20 cellular contexts compared by ENCODE assay signal in genomic region chr6:6317386-6317785, GRCh38. TPM values are rescaled to one million over a fixed set of nuclear protein-coding genes. Genes with fewer than 3 reads are reported as not detected.
"Had no signal": no experiment of that assay in that cellular context is flagged by ENCODE, and none has a peak within 500 bp of the region (broad histone marks: within the 10 kb centered on the region; RNA-seq: fewer than 3 reads in every experiment).

No MANE protein-coding gene starts in this region.

- ATAC-seq: body of pancreas; stimulated activated effector memory CD8-positive, alpha-beta T cell treated with anti-CD3 and anti-CD28 coated beads, Interleukin-12 subunit alpha, Interleukin-12 subunit beta, amount 100 ng/mL, for 72 hours; T-cell had no signal

- H3K27me3 ChIP-seq: body of pancreas had no signal

- H3K9me3 ChIP-seq: body of pancreas, tibial artery had no signal

- H3K36me3 Mint-ChIP-seq: activated naive CD8-positive, alpha-beta T cell treated with anti-CD3 and anti-CD28 coated beads for 36 hours; immature natural killer cell; stimulated activated effector memory CD8-positive, alpha-beta T cell treated with anti-CD3 and anti-CD28 coated beads, Interleukin-12 subunit alpha, Interleukin-12 subunit beta, amount 100 ng/mL, for 72 hours; T-cell; WTC11 had no signal

- H3K27ac ChIP-seq: body of pancreas, tibial artery had no signal

- H3K4me3 Mint-ChIP-seq: activated naive CD8-positive, alpha-beta T cell treated with anti-CD3 and anti-CD28 coated beads for 36 hours; activated T-helper 1 cell treated with anti-CD3 and anti-CD28 coated beads, Interleukin-12 subunit alpha, Interleukin-12 subunit beta, Interleukin-2, Interleukin-4 antibody, amounts not matched to agents 30 ng/mL and 10 ng/mL and 1 ng/mL, durations not matched to agents 14 hours and 24 hours and 36 hours; immature natural killer cell; neural crest cell; stimulated activated effector memory CD8-positive, alpha-beta T cell treated with anti-CD3 and anti-CD28 coated beads, Interleukin-12 subunit alpha, Interleukin-12 subunit beta, amount 100 ng/mL, for 72 hours; T-cell; WTC11 had no signal

- H3K4me1 Mint-ChIP-seq: activated naive CD8-positive, alpha-beta T cell treated with anti-CD3 and anti-CD28 coated beads for 36 hours; immature natural killer cell; stimulated activated effector memory CD8-positive, alpha-beta T cell treated with anti-CD3 and anti-CD28 coated beads, Interleukin-12 subunit alpha, Interleukin-12 subunit beta, amount 100 ng/mL, for 72 hours; T-cell had no signal

- H3K27ac Mint-ChIP-seq: activated naive CD8-positive, alpha-beta T cell treated with anti-CD3 and anti-CD28 coated beads for 36 hours; activated T-helper 1 cell treated with anti-CD3 and anti-CD28 coated beads, Interleukin-12 subunit alpha, Interleukin-12 subunit beta, Interleukin-2, Interleukin-4 antibody, amounts not matched to agents 30 ng/mL and 10 ng/mL and 1 ng/mL, durations not matched to agents 14 hours and 24 hours and 36 hours; immature natural killer cell; stimulated activated effector memory CD8-positive, alpha-beta T cell treated with anti-CD3 and anti-CD28 coated beads, Interleukin-12 subunit alpha, Interleukin-12 subunit beta, amount 100 ng/mL, for 72 hours; T-cell; WTC11 had no signal

- H3K4me3 ChIP-seq: body of pancreas, lung had no signal

- H3K36me3 ChIP-seq: tibial artery had no signal

- H3K4me1 ChIP-seq: body of pancreas, tibial artery had no signal

- DNase-seq: activated CD4-positive, alpha-beta T cell treated with anti-CD3 and anti-CD28 coated beads for 48 hours; activated naive CD8-positive, alpha-beta T cell treated with anti-CD3 and anti-CD28 coated beads for 36 hours; body of pancreas; central memory CD4-positive, alpha-beta T cell; cortex of kidney; effector memory CD4-positive, alpha-beta T cell; foreskin melanocyte; immature natural killer cell; midbrain; T-cell; T1000; tibial artery had no signal

- H3K9me3 Mint-ChIP-seq: activated naive CD8-positive, alpha-beta T cell treated with anti-CD3 and anti-CD28 coated beads for 36 hours; activated T-helper 1 cell treated with anti-CD3 and anti-CD28 coated beads, Interleukin-12 subunit alpha, Interleukin-12 subunit beta, Interleukin-2, Interleukin-4 antibody, amounts not matched to agents 30 ng/mL and 10 ng/mL and 1 ng/mL, durations not matched to agents 14 hours and 24 hours and 36 hours; immature natural killer cell; neural crest cell; stimulated activated effector memory CD8-positive, alpha-beta T cell treated with anti-CD3 and anti-CD28 coated beads, Interleukin-12 subunit alpha, Interleukin-12 subunit beta, amount 100 ng/mL, for 72 hours; T-cell; WTC11 had no signal

RNA-seq across cellular contexts. Expression of gene F13A1, which starts 3.1 kb away (rescaled TPM):
- total RNA-seq: activated CD8-positive, alpha-beta memory T cell treated with anti-CD3 and anti-CD28 coated beads for 36 hours; activated naive CD8-positive, alpha-beta T cell treated with anti-CD3 and anti-CD28 coated beads for 36 hours; activated T-helper 1 cell treated with anti-CD3 and anti-CD28 coated beads, Interleukin-12 subunit alpha, Interleukin-12 subunit beta, Interleukin-2, Interleukin-4 antibody, amounts not matched to agents 30 ng/mL and 10 ng/mL and 1 ng/mL, durations not matched to agents 14 hours and 24 hours and 36 hours; fibroblast of lung; pulmonary artery endothelial cell had no signal
